1 cellular context compared by ENCODE assay signal in genomic region chr22:28923826-28924732, GRCh38.
TF ChIP-seq lines count a peak whose summit lies in the region.

No MANE protein-coding gene starts in this region.

TF ChIP-seq in HepG2, 621 proteins besides CTCF, POLR2A, EP300 and RAD21 (continued from another document and continues in another):
- TF ChIP-seq THAP7 (CRISPR knock-in tag; IDR thresholded peaks at IDR 0.05) (0 out of 2 replicates have a peak, but pooled peaks have one; percentile 29), ZFP62 (CRISPR knock-in tag; IDR thresholded peaks at IDR 0.05) (no peak), ZNF782 (CRISPR knock-in tag; IDR thresholded peaks at IDR 0.05; ENCODE audit: borderline replicate concordance) (no peak), KDM2A (CRISPR knock-in tag; IDR thresholded peaks at IDR 0.05; ENCODE audit: borderline replicate concordance, low read depth) (peak; percentile 91), ZNF383 (CRISPR knock-in tag; IDR thresholded peaks at IDR 0.05; ENCODE audit: borderline replicate concordance) (no peak), NFKB2 (CRISPR knock-in tag; IDR thresholded peaks at IDR 0.05; ENCODE audit: borderline replicate concordance) (peak; percentile 61), ZNF678 (CRISPR knock-in tag; IDR thresholded peaks at IDR 0.05) (no peak), PHF20 (CRISPR knock-in tag; IDR thresholded peaks at IDR 0.05) (no peak), NFE2L1 (CRISPR knock-in tag; IDR thresholded peaks at IDR 0.05; ENCODE audit: borderline replicate concordance) (no peak), NCOR1 (IDR thresholded peaks at IDR 0.05; ENCODE audit: borderline replicate concordance, low read length) (peak; percentile 89), HOXD1 (CRISPR knock-in tag; IDR thresholded peaks at IDR 0.05) (peak; percentile 85; the same call in 1 of the 2 replicates), RFX1 (IDR thresholded peaks at IDR 0.05) (no peak), HBP1 (CRISPR knock-in tag; IDR thresholded peaks at IDR 0.05; ENCODE audit: low read depth) (no peak), ZSCAN9 (CRISPR knock-in tag; IDR thresholded peaks at IDR 0.05; ENCODE audit: borderline replicate concordance) (peak; percentile 87), ZBED4 (CRISPR knock-in tag; IDR thresholded peaks at IDR 0.05; ENCODE audit: borderline replicate concordance) (peak; percentile 60; the same call in 1 of the 2 replicates), ZNF687 (CRISPR knock-in tag; IDR thresholded peaks at IDR 0.05) (peak; percentile 99), SMARCE1 (IDR thresholded peaks at IDR 0.05; ENCODE audit: borderline replicate concordance) (no peak), ZFP36L2 (CRISPR knock-in tag; IDR thresholded peaks at IDR 0.05) (no peak), RFX5 (IDR thresholded peaks at IDR 0.05; ENCODE audit: low read depth, low read length) (no peak), MTF2 (CRISPR knock-in tag; IDR thresholded peaks at IDR 0.05; ENCODE audit: borderline replicate concordance) (no peak), ZNF143 (CRISPR knock-in tag; IDR thresholded peaks at IDR 0.05) (peak; percentile 60), ELF1 (CRISPR knock-in tag; IDR thresholded peaks at IDR 0.05) (no peak), ZNF354B (CRISPR knock-in tag; IDR thresholded peaks at IDR 0.05) (no peak), LCORL (IDR thresholded peaks at IDR 0.05) (peak; percentile 59; the same call in 1 of the 2 replicates), LCORL (CRISPR knock-in tag; IDR thresholded peaks at IDR 0.05) (peak; percentile 98), RFXANK (CRISPR knock-in tag; IDR thresholded peaks at IDR 0.05) (no peak), ZNF234 (CRISPR knock-in tag; conservative IDR thresholded peaks at IDR 0.05) (no peak), ZNF75D (CRISPR knock-in tag; IDR thresholded peaks at IDR 0.05; ENCODE audit: borderline replicate concordance) (no peak), KIAA2018 (CRISPR knock-in tag; IDR thresholded peaks at IDR 0.05; ENCODE audit: borderline replicate concordance) (no peak), GMEB1 (CRISPR knock-in tag; IDR thresholded peaks at IDR 0.05; ENCODE audit: borderline replicate concordance) (peak; percentile 48; the same call in 1 of the 2 replicates), NCOA2 (CRISPR knock-in tag; IDR thresholded peaks at IDR 0.05) (peak; percentile 98), ZBTB1 (CRISPR knock-in tag; IDR thresholded peaks at IDR 0.05; ENCODE audit: borderline replicate concordance) (no peak), ZZZ3 (CRISPR knock-in tag; IDR thresholded peaks at IDR 0.05; ENCODE audit: borderline replicate concordance) (no peak), JUNB (CRISPR knock-in tag; IDR thresholded peaks at IDR 0.05; ENCODE audit: borderline replicate concordance) (peak; percentile 37; the same call in 1 of the 2 replicates), FOXM1 (CRISPR knock-in tag; IDR thresholded peaks at IDR 0.05) (peak; percentile 32; the same call in 1 of the 2 replicates), KMT2A (CRISPR knock-in tag; IDR thresholded peaks at IDR 0.05) (no peak), PCBP1 (IDR thresholded peaks at IDR 0.05; ENCODE audit: borderline replicate concordance, low read depth, low read length) (0 out of 2 replicates have a peak, but pooled peaks have one; percentile 34), ZNF552 (CRISPR knock-in tag; IDR thresholded peaks at IDR 0.05; ENCODE audit: borderline replicate concordance) (no peak), ZNF879 (CRISPR knock-in tag; IDR thresholded peaks at IDR 0.05) (no peak), ZNF576 (CRISPR knock-in tag; IDR thresholded peaks at IDR 0.05) (no peak), ZNF703 (CRISPR knock-in tag; IDR thresholded peaks at IDR 0.05; ENCODE audit: borderline replicate concordance) (peak; percentile 83; the same call in 1 of the 2 replicates), ZNF788 (CRISPR knock-in tag; IDR thresholded peaks at IDR 0.05; ENCODE audit: borderline replicate concordance) (peak; percentile 71; the same call in 1 of the 2 replicates), ETV5 (CRISPR knock-in tag; IDR thresholded peaks at IDR 0.05; ENCODE audit: borderline replicate concordance) (peak; percentile 83; the same call in 1 of the 2 replicates), ZNF20 (CRISPR knock-in tag; IDR thresholded peaks at IDR 0.05) (no peak), GLI4 (CRISPR knock-in tag; IDR thresholded peaks at IDR 0.05; ENCODE audit: borderline replicate concordance) (no peak), ZFP36L1 (CRISPR knock-in tag; IDR thresholded peaks at IDR 0.05) (no peak)
